ENCODE assay signal across 12 cellular contexts in genomic region chr22:31870890-31871289, GRCh38.
DNase-seq lines count a peak whose midpoint lies in the region; ATAC-seq, FAIRE-seq and TF ChIP-seq lines count a peak whose summit lies in the region.
"Had no signal": no experiment of that assay in that cellular context is flagged by ENCODE, and none has a peak within 500 bp of the region (broad histone marks: within the 10 kb centered on the region; RNA-seq: fewer than 3 reads in every experiment).

No MANE protein-coding gene starts in this region.

- peak overlapping the region; percentile 15 for H3K27ac ChIP-seq in layer of hippocampus (ENCODE audit: low read depth, low read length)
- H3K27ac ChIP-seq: BLaER1 treated with 17β-estradiol and CSF1 and Interleukin-3, amounts not matched to agents 10 nM and 100 nM had no signal

- FAIRE-seq in bronchial epithelial cell (lab: Jason Lieb, UNC) (peak; percentile 97), urothelium cell line (lab: Jason Lieb, UNC) (no peak)

- TF ChIP-seq CTCF in AG04449 (IDR thresholded peaks at IDR 0.05; ENCODE audit: insufficient read depth, low read length, missing control alignments) (peak; percentile 13), bronchial epithelial cell (IDR thresholded peaks at IDR 0.05; ENCODE audit: insufficient read depth, low read length, severe bottlenecking) (peak; percentile 59)

- peaks cover 2% of the 10 kb centered on the region for H3K36me3 ChIP-seq in bronchial epithelial cell (ENCODE audit: control insufficient read depth, insufficient read depth, low read length)

- peak; percentile 7 for DNase-seq in AG04449 (ENCODE audit: low read depth, low spot score)
- DNase-seq in LHCN-M2 (ENCODE audit: low read depth): peak; percentile 83
- peak; percentile 94 for DNase-seq in bronchial epithelial cell (ENCODE audit: low read depth)
- DNase-seq in urothelium cell line (ENCODE audit: low spot score): no peak
- DNase-seq in NCI-H2171 treated with DMSO at 0.1 percent for 48 hours (lab: John Stamatoyannopoulos, UW): no peak
- DNase-seq: NCI-H1048 had no signal

- CTCF ChIA-PET in AG04449 (lab: Yijun Ruan, JAX): interaction anchor here (1.1 to 2.3 kb wide), 3 partner anchors 8 to 99 kb away, joined by 4 to 8 read pairs (median 5); no protein-coding TSS in a partner anchor

- POLR2A ChIA-PET in AG04449 (lab: Yijun Ruan, JAX): interaction anchor here (0.6 kb wide), 1 partner anchor 27 kb away, joined by 3 read pairs; no protein-coding TSS in a partner anchor

- H3K27me3 ChIP-seq in bronchial epithelial cell (ENCODE audit: control insufficient read depth, insufficient read depth, low read length) (no peaks in the 10 kb centered on the region), layer of hippocampus (ENCODE audit: control insufficient read depth, insufficient read depth, low read length) (no peaks in the 10 kb centered on the region)
- H3K27me3 ChIP-seq: BLaER1 treated with 17β-estradiol and CSF1 and Interleukin-3, amounts not matched to agents 10 nM and 100 nM had no signal

- ATAC-seq in HG02981 (IDR thresholded peaks at IDR 0.05; ENCODE audit: unreplicated experiment): no peak
- ATAC-seq in GM18520 (IDR thresholded peaks at IDR 0.05; ENCODE audit: unreplicated experiment): no peak
- ATAC-seq: activated CD4-positive, CD25-positive, alpha-beta regulatory T cell treated with anti-CD3 and anti-CD28 coated beads, Interleukin-2, amount 50 U/mL, for 24 hours had no signal

- H3K4me3 ChIP-seq in AG04449 (ENCODE audit: low read depth, low read length) (no peak overlapping the region), bronchial epithelial cell (ENCODE audit: low read depth, low read length) (no peak overlapping the region)
- H3K4me3 ChIP-seq: BLaER1 treated with 17β-estradiol and CSF1 and Interleukin-3, amounts not matched to agents 10 nM and 100 nM; skin epidermis had no signal

Comparison
In these comparisons a context has a peak if more than half of its experiments do, and no peak if none do; other contexts are left out.
1. DNase-seq: peak in AG04449 (single experiment), LHCN-M2 (single experiment) and bronchial epithelial cell (single experiment); none in urothelium cell line (single experiment) and NCI-H2171 treated with DMSO at 0.1 percent for 48 hours (single experiment).